ENCODE assay signal across 38 cellular contexts in the genomic region with DNA sequence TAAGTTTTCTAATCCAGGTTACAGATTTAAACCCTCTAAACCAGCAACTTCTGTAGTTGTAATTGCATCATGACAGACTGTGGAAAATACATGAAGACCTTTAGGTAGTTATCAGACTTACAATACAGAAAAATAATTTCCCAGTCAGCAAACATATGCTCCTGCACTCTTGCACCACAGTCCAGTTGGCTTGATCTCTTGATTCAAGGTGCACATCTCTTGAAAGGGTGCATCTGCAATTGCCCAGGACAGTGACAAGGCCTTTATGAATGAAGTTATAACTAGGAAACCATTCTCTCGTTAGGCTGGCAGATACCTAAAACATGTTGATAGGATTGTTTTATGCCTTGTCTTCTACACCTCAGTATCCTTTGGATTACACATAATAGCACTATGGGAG. TPM values are rescaled to one million over a fixed set of nuclear protein-coding genes. Genes with fewer than 3 reads are reported as not detected.
"Had no signal": no experiment of that assay in that cellular context is flagged by ENCODE, and none has a peak within 500 bp of the region (broad histone marks: within the 10 kb centered on the region; RNA-seq: fewer than 3 reads in every experiment).

No MANE protein-coding gene starts in this region.

- H3K4me2 ChIP-seq: KMS-11 had no signal

- H3K27me3 ChIP-seq: MG63 had no signal

- DNase-seq: Kasumi-1, MG63, MM.1S, MV-4-11, NCI-H1048, NCI-H1092, NCI-H1092 treated with DMSO at 0.1 percent for 48 hours, NCI-H1105, NCI-H1105 treated with DMSO at 0.1 percent for 48 hours, NCI-H1417, NCI-H1417 treated with DMSO at 0.1 percent for 48 hours, NCI-H1436, NCI-H1436 treated with DMSO at 0.1 percent for 48 hours, NCI-H146, NCI-H1694, NCI-H1694 treated with DMSO at 0.1 percent for 48 hours, NCI-H187, NCI-H187 treated with DMSO at 0.1 percent for 48 hours, NCI-H1930, NCI-H2029, NCI-H2029 treated with DMSO at 0.1 percent for 48 hours, NCI-H2081, NCI-H2081 treated with DMSO at 0.1 percent for 48 hours, NCI-H2107, NCI-H2171, NCI-H2171 treated with DMSO at 0.1 percent for 48 hours, NCI-H2227 treated with DMSO at 0.1 percent for 48 hours, NCI-H226, NCI-H345, NCI-H446, NCI-H446 treated with DMSO at 0.1 percent for 48 hours, NCI-H510A, NCI-H510A treated with DMSO at 0.1 percent for 48 hours, NCI-H524 had no signal

- H3K36me3 ChIP-seq: MG63 had no signal

- H3K27ac ChIP-seq: KMS-11 had no signal

- H3K9me3 ChIP-seq: MG63 had no signal

- H3K9ac ChIP-seq: KMS-11 had no signal

- H3K4me3 ChIP-seq: MG63 had no signal

RNA-seq across cellular contexts. Expression of a gene that starts 7.6 kb away (rescaled TPM):
- total RNA-seq: LHCN-M2, M059J, MCF 10A had no signal
